Comparison of ENCODE assay signal across 9 cellular contexts in genomic region chr5:10489810-10490426, GRCh38. TPM values are rescaled to one million over a fixed set of nuclear protein-coding genes. Genes with fewer than 3 reads are reported as not detected.
DNase-seq lines count a peak whose midpoint lies in the region; ATAC-seq and TF ChIP-seq lines count a peak whose summit lies in the region.
"Had no signal": no experiment of that assay in that cellular context is flagged by ENCODE, and none has a peak within 500 bp of the region (broad histone marks: within the 10 kb centered on the region; RNA-seq: fewer than 3 reads in every experiment).

No MANE protein-coding gene starts in this region.

- peaks cover 11% of the 10 kb centered on the region; the same call in 1 of the 2 replicates for H3K9me3 ChIP-seq in SU-DHL-6 (ENCODE audit: insufficient read depth, low read length)
- H3K9me3 ChIP-seq in osteoblast (ENCODE audit: low read depth, low read length), result no peaks in the 10 kb centered on the region
- no peaks in the 10 kb centered on the region for H3K9me3 ChIP-seq in colonic mucosa

- no peaks in the 10 kb centered on the region for H3K9me2 ChIP-seq in SU-DHL-6 (replicated peaks; ENCODE audit: insufficient read depth, low read length)

- H4K20me1 ChIP-seq in SU-DHL-6 (ENCODE audit: low read depth, low read length), result no peaks in the 10 kb centered on the region
- H4K20me1 ChIP-seq in osteoblast (ENCODE audit: insufficient read depth, low read length), result no peaks in the 10 kb centered on the region

- intact Hi-C loops in colonic mucosa (cut with DNase I), result no loop called here

- peak; percentile 16 for DNase-seq in stimulated activated CD4-positive, alpha-beta T cell treated with anti-CD3 and anti-CD28 coated beads, Interleukin-15, amount 100 ng/mL, for 24 hours
- no peak for DNase-seq in stimulated activated CD4-positive, alpha-beta T cell treated with anti-CD3 and anti-CD28 coated beads, Interleukin-1b, Interleukin-23, amount 100 ng/mL, for 48 hours
- DNase-seq in osteoblast (ENCODE audit: insufficient read length, low spot score, missing footprints), result peak; percentile 91
- no peak for DNase-seq in NCI-H1694 treated with DMSO at 0.1 percent for 48 hours (lab: John Stamatoyannopoulos, UW)
- DNase-seq in DMS114 treated with DMSO at 0.1 percent for 48 hours (lab: John Stamatoyannopoulos, UW; ENCODE audit: unreplicated experiment), result no peak
- no peak for DNase-seq in colonic mucosa

- peak; percentile 88 for ATAC-seq in HG03064 (IDR thresholded peaks at IDR 0.05; ENCODE audit: low read depth, unreplicated experiment)

- H3K9ac ChIP-seq in SU-DHL-6 (ENCODE audit: low read length), result no peak overlapping the region
- no peak overlapping the region for H3K9ac ChIP-seq in colonic mucosa (ENCODE audit: low read depth in 2 of 2, low read length in 2 of 2)

- H3K4me2 ChIP-seq in SU-DHL-6 (ENCODE audit: low read depth, low read length, poor library complexity, severe bottlenecking) (peak overlapping the region; percentile 28), osteoblast (ENCODE audit: insufficient read depth, low read length) (peak overlapping the region; percentile 48)

- H3F3A ChIP-seq in SU-DHL-6 (ENCODE audit: insufficient read depth), result no peaks in the 10 kb centered on the region

- TF ChIP-seq CTCF in SU-DHL-6 (IDR thresholded peaks at IDR 0.05; ENCODE audit: insufficient read depth, low read length, poor library complexity, severe bottlenecking) (no peak), osteoblast (IDR thresholded peaks at IDR 0.05; ENCODE audit: extremely low read depth, low read depth, low read length) (no peak), colonic mucosa (IDR thresholded peaks at IDR 0.05) (no peak)

- H3K4me3 ChIP-seq in SU-DHL-6 (ENCODE audit: insufficient read depth, low read length, poor library complexity, severe bottlenecking) (no peak overlapping the region), osteoblast (ENCODE audit: insufficient read depth, low read length) (no peak overlapping the region), colonic mucosa (no peak overlapping the region)
- H3K4me3 ChIP-seq: thoracic aorta had no signal

- H3K79me2 ChIP-seq in SU-DHL-6 (ENCODE audit: insufficient read depth, low read length) (no peaks in the 10 kb centered on the region), osteoblast (ENCODE audit: insufficient read depth, low read length) (no peaks in the 10 kb centered on the region)

- peak overlapping the region; percentile 9 for H2AFZ ChIP-seq in SU-DHL-6 (ENCODE audit: low read depth, low read length, severe bottlenecking)
- peak overlapping the region; percentile 23 for H2AFZ ChIP-seq in osteoblast (ENCODE audit: low read length)

- H3K27ac ChIP-seq in SU-DHL-6 (ENCODE audit: low read depth, low read length) (no peak overlapping the region), osteoblast (ENCODE audit: low read depth, low read length) (no peak overlapping the region), colonic mucosa (no peak overlapping the region)
- H3K27ac ChIP-seq: thoracic aorta had no signal

- 0 out of 2 replicates have a peak, but pooled peaks cover 2% of the 10 kb centered on the region for H3K27me3 ChIP-seq in SU-DHL-6 (ENCODE audit: low read length)
- no peaks in the 10 kb centered on the region for H3K27me3 ChIP-seq in osteoblast (ENCODE audit: insufficient read depth, low read length)
- H3K27me3 ChIP-seq in colonic mucosa, result no peaks in the 10 kb centered on the region

- H3K36me3 ChIP-seq in SU-DHL-6 (ENCODE audit: low read length) (no peaks in the 10 kb centered on the region), osteoblast (ENCODE audit: insufficient read depth, low read length) (no peaks in the 10 kb centered on the region), colonic mucosa (no peaks in the 10 kb centered on the region)
- H3K36me3 ChIP-seq: thoracic aorta had no signal

- H3K4me1 ChIP-seq in osteoblast (ENCODE audit: insufficient read depth, low read length), result peaks cover 12% of the 10 kb centered on the region
- H3K4me1 ChIP-seq in colonic mucosa, result no peaks in the 10 kb centered on the region

RNA-seq across cellular contexts. Expression of gene ROPN1L, which starts 48.2 kb away (rescaled TPM):
- total RNA-seq in osteoblast, result 0.59 and 0.72 TPM in 2 replicates
- total RNA-seq in colonic mucosa, result not detected
- total RNA-seq: thoracic aorta had no signal

Comparison
In these comparisons a context has a peak if more than half of its experiments do, and no peak if none do; other contexts are left out.
1. DNase-seq: peak in stimulated activated CD4-positive, alpha-beta T cell treated with anti-CD3 and anti-CD28 coated beads, Interleukin-15, amount 100 ng/mL, for 24 hours (single experiment) and osteoblast (single experiment); none in stimulated activated CD4-positive, alpha-beta T cell treated with anti-CD3 and anti-CD28 coated beads, Interleukin-1b, Interleukin-23, amount 100 ng/mL, for 48 hours (single experiment), NCI-H1694 treated with DMSO at 0.1 percent for 48 hours (single experiment), DMS114 treated with DMSO at 0.1 percent for 48 hours (single experiment) and colonic mucosa (single experiment).